Comparison of ENCODE assay signal across 7 cellular contexts in genomic region chr6:79234150-79235022, GRCh38. TPM values are rescaled to one million over a fixed set of nuclear protein-coding genes. Genes with fewer than 3 reads are reported as not detected.
DNase-seq lines count a peak whose midpoint lies in the region; ATAC-seq, FAIRE-seq and TF ChIP-seq lines count a peak whose summit lies in the region.

Gene HMGN3, minus strand, starts transcription at chr6:79234682.

- peak; percentile 95 for FAIRE-seq in TTC549 (lab: Jason Lieb, UNC)

- peak; percentile 74 for DNase-seq in NCI-H2081 treated with DMSO at 0.1 percent for 48 hours (lab: John Stamatoyannopoulos, UW)
- DNase-seq in body of pancreas = peak; percentile 95 to 98 (median 96)
- DNase-seq in iPS DF 19.7 (ENCODE audit: low read depth, low spot score) = peak; percentile 61
- DNase-seq in sciatic nerve (ENCODE audit: low spot score) = peak; percentile 97

- intact Hi-C loops in body of pancreas (cut with DNase I) (no loop called here), sciatic nerve (cut with DNase I) (no loop called here)

- H3K4me3 ChIP-seq in body of pancreas = peak within 1 kb of the TSS; percentile 59 to 63

- 2% methylated on average over 47 to 51 of the region's 51 CpGs for WGBS in body of pancreas, 2 donors

- no peaks in the 10 kb centered on the region for H3K36me3 ChIP-seq in body of pancreas (replicated peaks in 1 of 2; ENCODE audit: insufficient read depth in 1 of 2, low read depth in 2 of 2)

- peak in 3 of 7 experiments; percentile 3 to 38 (median 32) for TF ChIP-seq CTCF in body of pancreas (IDR thresholded peaks at IDR 0.05)

- H3K27me3 ChIP-seq in body of pancreas = no peaks in the 10 kb centered on the region

- peak within 1 kb of the TSS; percentile 84 to 97 (median 91) for H3K27ac ChIP-seq in body of pancreas

- H3K9me3 ChIP-seq in body of pancreas = no peaks in the 10 kb centered on the region

- peak; percentile 75 to 92 (median 90) for TF ChIP-seq POLR2A in body of pancreas (IDR thresholded peaks at IDR 0.05)

- H3K4me1 ChIP-seq in body of pancreas = peaks cover 28% of the 10 kb centered on the region

- ATAC-seq in GM18517 (IDR thresholded peaks at IDR 0.05; ENCODE audit: unreplicated experiment) = peak; percentile 91
- ATAC-seq in HG03039 (IDR thresholded peaks at IDR 0.05; ENCODE audit: unreplicated experiment) = peak; percentile 94
- ATAC-seq in body of pancreas = peak; percentile 95
- ATAC-seq in sciatic nerve = peak; percentile 99

RNA-seq across cellular contexts. Expression of gene HMGN3, which starts in this region (rescaled TPM):
- total RNA-seq in body of pancreas (10 to 100 TPM; 36.1 to 78.1 TPM), sciatic nerve (66.2 TPM)

Comparison
In these comparisons a context has a peak if more than half of its experiments do, and no peak if none do; other contexts are left out.
1. Peak in every context shown above with its lines: DNase-seq, ATAC-seq, H3K4me3 ChIP-seq and H3K27ac ChIP-seq.